8 cellular contexts compared by ENCODE assay signal in the genomic region with DNA sequence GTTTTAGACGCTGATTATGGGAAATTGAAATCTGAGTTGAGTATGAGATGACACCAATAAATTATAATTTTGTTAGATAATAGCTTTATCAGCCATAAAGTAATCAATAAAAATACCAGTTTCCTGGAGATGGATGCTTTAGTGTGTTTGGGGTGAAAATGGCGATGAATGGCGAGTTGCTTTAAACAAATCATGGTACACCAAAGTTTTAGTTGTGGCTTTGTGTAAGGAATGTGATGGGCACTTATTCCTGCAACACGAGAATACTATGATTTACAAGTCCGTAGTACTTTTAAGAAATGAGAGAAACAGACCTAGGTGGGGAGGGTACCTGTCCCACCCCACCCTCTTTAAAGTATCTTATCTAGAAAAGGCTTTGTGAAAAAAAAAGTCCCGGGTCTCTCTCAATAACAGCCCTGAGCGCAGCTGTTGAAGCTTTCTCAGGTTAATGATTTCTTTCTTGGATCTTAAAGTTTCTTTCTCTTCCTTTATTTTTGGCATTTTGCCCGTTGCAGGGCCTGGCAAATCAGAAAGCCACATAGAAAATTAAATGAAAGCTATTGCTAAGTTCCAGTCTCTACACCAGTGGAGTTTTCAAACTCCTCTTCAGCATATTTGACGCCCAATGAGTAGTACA.
A peak's percentile ranks its signal among the peaks of the same experiment; 100 is the strongest.
DNase-seq lines count a peak whose midpoint lies in the region; ATAC-seq and TF ChIP-seq lines count a peak whose summit lies in the region.

No MANE protein-coding gene starts in this region.

- H3K4me3 ChIP-seq in astrocyte of the spinal cord (ENCODE audit: low read depth, low read length) = peak overlapping the region; percentile 68

- ATAC-seq in memory B cell (ENCODE audit: low read depth) = no peak
- ATAC-seq in HG03159 (IDR thresholded peaks at IDR 0.05; ENCODE audit: unreplicated experiment) = no peak

- no peak for TF ChIP-seq CTCF in astrocyte of the spinal cord (IDR thresholded peaks at IDR 0.05; ENCODE audit: low read depth, low read length)

- H3K9me3 Mint-ChIP-seq in memory B cell = no peaks in the 10 kb centered on the region

- in situ Hi-C loops in astrocyte of the spinal cord (cut with HindIII; ENCODE audit: low sequenced_read_pairs) = no loop called here

- peak; percentile 10 for DNase-seq in NCI-H1092 treated with DMSO at 0.1 percent for 48 hours (lab: John Stamatoyannopoulos, UW)
- DNase-seq in NCI-H1092 (lab: John Stamatoyannopoulos, UW) = no peak
- DNase-seq in NAMALWA (ENCODE audit: low spot score) = peak; percentile 83
- peak; percentile 44 for DNase-seq in astrocyte of the spinal cord (ENCODE audit: low read depth, low spot score)
- no peak for DNase-seq in memory B cell (ENCODE audit: low spot score in 2 of 2)
- no peak for DNase-seq in KG1 (lab: John Stamatoyannopoulos, UW)
- no peak for DNase-seq in activated CD4-positive, CD25-positive, alpha-beta regulatory T cell treated with anti-CD3 and anti-CD28 coated beads, Interleukin-2, amount 50 U/mL, for 72 hours

- H3K36me3 Mint-ChIP-seq in memory B cell = no peaks in the 10 kb centered on the region

- peak overlapping the region; percentile 82 for H3K27ac Mint-ChIP-seq in memory B cell

- H3K4me3 Mint-ChIP-seq in memory B cell = peak overlapping the region; percentile 99

- peaks cover 20% of the 10 kb centered on the region for H3K4me1 Mint-ChIP-seq in memory B cell

- H3K27me3 Mint-ChIP-seq in memory B cell = peaks cover 5% of the 10 kb centered on the region

Comparison
In these comparisons a context has a peak if more than half of its experiments do, and no peak if none do; other contexts are left out.
1. DNase-seq: peak in NCI-H1092 treated with DMSO at 0.1 percent for 48 hours (single experiment), NAMALWA (single experiment) and astrocyte of the spinal cord (single experiment); none in NCI-H1092 (single experiment), memory B cell (0 of 2), KG1 (single experiment) and activated CD4-positive, CD25-positive, alpha-beta regulatory T cell treated with anti-CD3 and anti-CD28 coated beads, Interleukin-2, amount 50 U/mL, for 72 hours (single experiment).